7 cellular contexts compared by ENCODE assay signal in the genomic region with DNA sequence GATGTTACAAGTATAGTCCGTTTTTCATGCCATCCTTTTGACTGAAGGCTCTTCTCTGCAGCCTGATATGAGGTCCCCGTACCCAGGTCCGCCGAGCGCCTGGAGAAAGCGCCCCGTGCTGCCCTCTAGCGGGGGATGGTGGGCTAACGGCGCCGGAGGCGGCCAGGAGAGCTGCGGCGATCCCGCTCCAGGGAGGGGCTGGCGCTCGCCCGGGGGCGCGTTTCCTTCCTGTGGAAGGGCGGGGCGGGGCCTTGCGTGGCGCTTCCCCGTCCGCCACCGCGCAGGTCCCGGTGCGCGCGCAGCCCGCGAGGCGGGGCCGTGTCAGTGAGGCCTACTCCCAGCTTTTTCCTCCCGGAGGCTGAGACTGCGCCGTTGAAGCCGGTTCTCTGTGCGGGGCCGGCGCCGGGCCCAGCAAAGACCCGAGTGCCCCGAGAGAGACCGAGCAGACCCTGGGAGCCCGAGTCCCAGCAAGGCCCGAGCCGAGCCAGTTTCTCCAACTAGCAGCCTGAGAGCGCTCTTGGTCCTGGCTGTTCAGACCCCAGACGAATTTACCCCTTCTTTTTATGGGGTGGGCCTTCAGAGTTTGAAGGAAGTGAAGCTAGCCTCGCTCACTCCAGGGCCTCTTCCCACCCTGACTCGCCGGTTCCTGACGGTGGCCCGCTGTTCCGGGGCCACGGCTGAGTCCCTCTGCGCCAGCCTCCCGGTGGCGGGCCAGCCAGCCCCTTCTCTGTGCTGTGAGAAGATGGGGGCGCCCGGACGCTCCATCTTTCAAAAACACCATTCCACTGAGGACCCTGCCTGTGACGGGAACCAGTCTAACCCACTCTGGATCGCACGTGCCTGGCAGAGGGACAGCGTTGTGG.
DNase-seq lines count a peak whose midpoint lies in the region; ATAC-seq and TF ChIP-seq lines count a peak whose summit lies in the region.

No MANE protein-coding gene starts in this region.

- H3K4me3 ChIP-seq in retinal pigment epithelial cell (ENCODE audit: low read length) = peak overlapping the region; percentile 65

- peak; percentile 52 for DNase-seq in NCI-H187 treated with DMSO at 0.1 percent for 48 hours (lab: John Stamatoyannopoulos, UW)
- DNase-seq in T-helper 22 cell (ENCODE audit: low read depth) = peak; percentile 94
- DNase-seq in astrocyte of the hippocampus (ENCODE audit: low read depth, low spot score) = peak; percentile 99
- peak; percentile 97 to 98 for DNase-seq in hippocampal formation (lab: John Stamatoyannopoulos, UW)
- peak; percentile 76 for DNase-seq in retinal pigment epithelial cell (ENCODE audit: low read depth)

- TF ChIP-seq CTCF in retinal pigment epithelial cell (conservative IDR thresholded peaks at IDR 0.05; ENCODE audit: low read depth, low read length) = peak; percentile 91

- ATAC-seq in GM18502 (IDR thresholded peaks at IDR 0.05; ENCODE audit: poor library complexity, unreplicated experiment) (peak; percentile 88), HG02970 (IDR thresholded peaks at IDR 0.05; ENCODE audit: low FRiP score, unreplicated experiment) (peak; percentile 94)

Comparison
In these comparisons a context has a peak if more than half of its experiments do, and no peak if none do; other contexts are left out.
1. Peak in every context shown above with its lines: DNase-seq, ATAC-seq and H3K4me3 ChIP-seq.